In the genomic region with DNA sequence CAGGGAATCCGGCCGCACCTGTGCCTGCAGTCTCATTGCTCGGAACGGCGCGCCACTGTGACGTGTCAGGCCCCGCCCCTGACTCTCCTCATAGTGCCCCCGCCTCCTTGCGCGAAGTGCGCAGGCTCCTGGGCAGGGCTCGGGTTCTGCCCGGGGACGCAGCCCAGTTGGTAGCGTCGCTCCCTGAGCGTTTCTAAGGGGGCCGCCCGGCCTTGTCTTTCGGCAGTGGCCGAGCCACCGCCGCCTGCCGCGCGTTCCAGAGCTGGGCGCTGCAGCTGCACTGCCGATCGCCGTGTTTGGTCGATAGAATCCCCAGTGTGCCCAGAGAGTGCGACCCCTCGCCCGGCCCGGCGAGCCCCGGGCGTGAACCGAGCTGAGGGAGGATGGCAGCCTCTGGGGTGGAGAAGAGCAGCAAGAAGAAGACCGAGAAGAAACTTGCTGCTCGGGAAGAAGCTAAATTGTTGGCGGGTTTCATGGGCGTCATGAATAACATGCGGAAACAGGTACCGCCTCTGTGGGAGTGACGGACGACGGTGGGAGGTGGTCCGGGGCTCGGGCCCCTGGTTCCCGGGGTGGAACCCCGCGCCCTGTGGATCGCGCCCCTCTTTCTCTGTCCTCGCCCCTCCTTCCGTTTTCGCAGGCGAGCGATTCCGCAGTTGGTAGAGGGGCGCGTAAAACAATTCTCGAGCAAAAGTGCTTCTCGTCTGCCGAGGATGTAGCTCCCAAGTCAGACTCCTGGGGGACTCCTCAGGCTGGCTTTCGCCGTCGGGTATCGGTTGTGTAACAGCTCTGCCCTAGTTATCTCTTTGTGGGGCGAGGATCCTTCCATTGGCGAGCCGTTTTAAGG, we compare ENCODE assay signal across 8 cellular contexts. TPM values are rescaled to one million over a fixed set of nuclear protein-coding genes. Genes with fewer than 3 reads are reported as not detected.
DNase-seq lines count a peak whose midpoint lies in the region; ATAC-seq, FAIRE-seq and TF ChIP-seq lines count a peak whose summit lies in the region.

A gene with protein sequence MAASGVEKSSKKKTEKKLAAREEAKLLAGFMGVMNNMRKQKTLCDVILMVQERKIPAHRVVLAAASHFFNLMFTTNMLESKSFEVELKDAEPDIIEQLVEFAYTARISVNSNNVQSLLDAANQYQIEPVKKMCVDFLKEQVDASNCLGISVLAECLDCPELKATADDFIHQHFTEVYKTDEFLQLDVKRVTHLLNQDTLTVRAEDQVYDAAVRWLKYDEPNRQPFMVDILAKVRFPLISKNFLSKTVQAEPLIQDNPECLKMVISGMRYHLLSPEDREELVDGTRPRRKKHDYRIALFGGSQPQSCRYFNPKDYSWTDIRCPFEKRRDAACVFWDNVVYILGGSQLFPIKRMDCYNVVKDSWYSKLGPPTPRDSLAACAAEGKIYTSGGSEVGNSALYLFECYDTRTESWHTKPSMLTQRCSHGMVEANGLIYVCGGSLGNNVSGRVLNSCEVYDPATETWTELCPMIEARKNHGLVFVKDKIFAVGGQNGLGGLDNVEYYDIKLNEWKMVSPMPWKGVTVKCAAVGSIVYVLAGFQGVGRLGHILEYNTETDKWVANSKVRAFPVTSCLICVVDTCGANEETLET (plus strand): TSS at position 142 of the 847 bp plus-strand sequence. CDS start 242 bp downstream, at position 384.

- peak within 1 kb of the TSS; percentile 93 to 97 (median 94) for H3K4me3 ChIP-seq in H1 (ENCODE audit: extremely low read depth in 1 of 4, insufficient read depth in 2 of 4, low read depth in 3 of 4, low read length in 4 of 4)

- H3K27ac Mint-ChIP-seq in memory B cell, result peak within 1 kb of the TSS; percentile 92

- no peaks in the 10 kb centered on the region for H3K36me3 ChIP-seq in H1 (ENCODE audit: control insufficient read depth in 2 of 4, insufficient read depth in 4 of 4, low read length in 3 of 4)

- peak within 1 kb of the TSS; percentile 41 for H2BK5ac ChIP-seq in H1 (ENCODE audit: low read depth, low read length)

- TF ChIP-seq EP300 in H1 (IDR thresholded peaks at IDR 0.05; ENCODE audit: borderline replicate concordance in 1 of 2, low read depth in 2 of 2, low read length in 2 of 2), result peak in 1 of 2 experiments; percentile 20; a peak in 1 of 3 replicates

- no peaks in the 10 kb centered on the region for H3K27me3 ChIP-seq in H1 (replicated peaks in 1 of 4; ENCODE audit: control insufficient read depth in 3 of 4, extremely low read depth in 1 of 4, insufficient read depth in 3 of 4, low read length in 3 of 4)

- H3K9me3 ChIP-seq in H1 (ENCODE audit: insufficient read depth in 2 of 2, low read depth in 1 of 2, low read length in 1 of 2), result no peaks in the 10 kb centered on the region

- peaks cover 6% of the 10 kb centered on the region for H3K36me3 Mint-ChIP-seq in memory B cell

- H3K18ac ChIP-seq in H1 (ENCODE audit: extremely low read depth, low read length), result peak within 1 kb of the TSS; percentile 19

- ATAC-seq in GM21360 (IDR thresholded peaks at IDR 0.05; ENCODE audit: unreplicated experiment), result peak; percentile 95
- peak; percentile 94 for ATAC-seq in memory B cell (ENCODE audit: low read depth)

- peaks cover 0 to 5% (median 4%) of the 10 kb centered on the region in 4 experiments; a peak in 3 of 7 replicates for H3K4me1 ChIP-seq in H1 (replicated peaks in 1 of 4; ENCODE audit: control insufficient read depth in 3 of 4, insufficient read depth in 4 of 4, low read length in 3 of 4)

- no peak within 1 kb of the TSS for H2BK120ac ChIP-seq in H1 (replicated peaks; ENCODE audit: low read depth, low read length)

- TF ChIP-seq RAD21 in H1 (IDR thresholded peaks at IDR 0.05 in 1 of 2, conservative IDR thresholded peaks at IDR 0.05 in 1 of 2; ENCODE audit: low read depth in 2 of 2, low read length in 2 of 2), result peak in 1 of 2 experiments; percentile 25; a peak in 1 of 4 replicates

- H3K9me3 Mint-ChIP-seq in memory B cell, result no peaks in the 10 kb centered on the region

- 2% methylated on average over 58 of the region's 74 CpGs; no CpG with 5 or more reads in 1 of the 2 experiments for WGBS in H1 (ENCODE audit: extremely low coverage in 1 of 2, insufficient coverage in 1 of 2, insufficient read length in 1 of 2, insufficient replicate concordance in 2 of 2, low coverage in 1 of 2, low lambda C conversion rate in 2 of 2, missing lambda C conversion rate in 1 of 2), 2 experiments

- peak within 1 kb of the TSS; percentile 74 for H3K27ac ChIP-seq in H1 (ENCODE audit: low read depth, low read length)

- peak within 1 kb of the TSS; percentile 10; the same call in 1 of the 2 replicates for H2BK15ac ChIP-seq in H1 (ENCODE audit: low read length)

- peak within 1 kb of the TSS; percentile 81 to 93 (median 86) for H3K9ac ChIP-seq in H1 (replicated peaks in 1 of 4; ENCODE audit: extremely low read depth in 1 of 4, low read depth in 3 of 4, low read length in 3 of 4)

- peak within 1 kb of the TSS; percentile 45 for H2AFZ ChIP-seq in H1 (ENCODE audit: low read length)

- peaks cover 3% of the 10 kb centered on the region; the same call in 1 of the 2 replicates for H3K23me2 ChIP-seq in H1 (ENCODE audit: low read depth, low read length)

- no peak within 1 kb of the TSS; the same call in 1 of the 2 replicates for H2AK5ac ChIP-seq in H1 (ENCODE audit: low read depth, low read length)

- peaks cover 24% of the 10 kb centered on the region for H3K4me1 Mint-ChIP-seq in memory B cell

- H4K91ac ChIP-seq in H1 (replicated peaks; ENCODE audit: insufficient read length, low read length), result no peak within 1 kb of the TSS

- peak within 1 kb of the TSS; percentile 33 for H2BK12ac ChIP-seq in H1 (ENCODE audit: low read depth, low read length)

- TF ChIP-seq CTCF in H1 (IDR thresholded peaks at IDR 0.05; ENCODE audit: control extremely low read depth in 1 of 3, insufficient read depth in 1 of 3, low read depth in 1 of 3, low read length in 3 of 3), result no peak

- no peak within 1 kb of the TSS for H3K14ac ChIP-seq in H1 (ENCODE audit: insufficient read length)

- H3K79me1 ChIP-seq in H1 (ENCODE audit: low read depth, low read length), result no peaks in the 10 kb centered on the region; the same call in 1 of the 2 replicates

- peak within 1 kb of the TSS; percentile 95 for H3K4me3 Mint-ChIP-seq in memory B cell

- DNase-seq in COLO829 (ENCODE audit: low spot score) (peak; percentile 90), HT1080 (ENCODE audit: low read depth) (peak; percentile 92), NOMO-1 treated with DMSO at 0.1 percent for 48 hours (lab: John Stamatoyannopoulos, UW; ENCODE audit: unreplicated experiment) (peak; percentile 91), H1 (ENCODE audit: low read depth in 1 of 2, low spot score in 2 of 2) (peak; percentile 79 to 99), memory B cell (ENCODE audit: low spot score in 2 of 2) (peak; percentile 93 to 95)
- DNase-seq in activated CD8-positive, alpha-beta memory T cell treated with anti-CD3 and anti-CD28 coated beads for 48 hours (ENCODE audit: low read depth in 2 of 3, low spot score in 2 of 3), result peak; percentile 85 to 91 (median 86)
- DNase-seq in stimulated activated CD8-positive, alpha-beta memory T cell treated with anti-CD3 and anti-CD28 coated beads, Interleukin-12 subunit alpha, Interleukin-12 subunit beta, amount 100 ng/mL, for 4 hours (ENCODE audit: low read depth), result peak; percentile 94

- peaks cover 0 to 6% of the 10 kb centered on the region in 2 experiments for H4K20me1 ChIP-seq in H1 (replicated peaks in 1 of 2; ENCODE audit: control insufficient read depth in 1 of 2, insufficient read depth in 2 of 2, low read length in 2 of 2)

- TF ChIP-seq POLR2A in H1 (IDR thresholded peaks at IDR 0.05; ENCODE audit: control extremely low read depth in 1 of 2, low read depth in 2 of 2, low read length in 2 of 2), result peak; percentile 72 to 88

- peaks cover 25 to 55% of the 10 kb centered on the region in 2 experiments for H3K79me2 ChIP-seq in H1 (ENCODE audit: control insufficient read depth in 1 of 2, insufficient read depth in 2 of 2, low read length in 2 of 2)

- peak within 1 kb of the TSS; percentile 26 for H3K56ac ChIP-seq in H1 (replicated peaks; ENCODE audit: insufficient read length, low read depth, low read length)

- H3K27me3 Mint-ChIP-seq in memory B cell, result no peaks in the 10 kb centered on the region

- peak within 1 kb of the TSS; percentile 13 for H3K4ac ChIP-seq in H1 (replicated peaks; ENCODE audit: insufficient read length, low read depth, low read length)

- peak within 1 kb of the TSS; percentile 66; the same call in 1 of the 2 replicates for H4K8ac ChIP-seq in H1 (ENCODE audit: extremely low read depth, insufficient read depth, low read length)

- CTCF ChIA-PET in H1 (lab: Charles Lee; ENCODE audit: partially characterized antibody), result interaction anchor here (1.2 to 1.5 kb wide), 4 partner anchors 10 to 51 kb away, joined by 3 to 6 read pairs (median 4); no protein-coding TSS in a partner anchor

- no peak within 1 kb of the TSS for H3K23ac ChIP-seq in H1 (ENCODE audit: insufficient read length)

- peak within 1 kb of the TSS; percentile 69 for H4K5ac ChIP-seq in H1 (ENCODE audit: insufficient read length, low read depth, low read length)

- POLR2A ChIA-PET in H1 (lab: Charles Lee; ENCODE audit: partially characterized antibody), result interaction anchor here (0.7 to 4.5 kb wide), 28 partner anchors 8 to 544 kb away, joined by 3 to 96 read pairs (median 4); partner anchors contain the start of gene NUP42

- H2BK20ac ChIP-seq in H1 (ENCODE audit: low read length), result no peak within 1 kb of the TSS

- FAIRE-seq in H1 (lab: Jason Lieb, UNC), result no peak

- peak within 1 kb of the TSS; percentile 84 for H3K4me2 ChIP-seq in H1 (ENCODE audit: insufficient read depth in 1 of 2, low read depth in 2 of 2, low read length in 2 of 2)

TF ChIP-seq in H1, 55 proteins besides CTCF, POLR2A, EP300 and RAD21 (continues in another document):
- TF ChIP-seq RXRA (IDR thresholded peaks at IDR 0.05; ENCODE audit: insufficient read depth, low read depth, low read length) (no peak), CEBPB (IDR thresholded peaks at IDR 0.05; ENCODE audit: low read depth, low read length) (peak; percentile 76), KDM4A (IDR thresholded peaks at IDR 0.05; ENCODE audit: low read depth, low read length, severe bottlenecking) (peak; percentile 97), SP1 (IDR thresholded peaks at IDR 0.05; ENCODE audit: low read depth, low read length) (peak; percentile 83), TAF1 (IDR thresholded peaks at IDR 0.05; ENCODE audit: low read depth, low read length) (peak; percentile 85)

RNA-seq across cellular contexts. Expression of the gene that starts here (rescaled TPM):
- total RNA-seq in HT1080 (2014; rRNA removed; shearing (Covaris generic)), result 21.4 and 25.6 TPM in 2 replicates
- polyA plus RNA-seq in HT1080 (2015; cell fraction: cytosol; rRNA removed), result 30.5 and 31.0 TPM in 2 replicates
- polyA plus RNA-seq in HT1080 (2015; cell fraction: nucleus; rRNA removed), result 19.5 and 21.7 TPM in 2 replicates
- 111 and 115 TPM in 2 replicates for total RNA-seq in H1 (2021; fragmentation: NEBNext Ultra II Directional; extraction: Animal tissue kit (Norgen Biotek cat#: 25700))
- polyA plus RNA-seq in H1 (2011; rRNA removed), result 44.2 and 65.3 TPM in 2 replicates
- polyA plus RNA-seq in H1 (2011; cell fraction: cytosol; rRNA removed), result 79.0 TPM
- polyA plus RNA-seq in H1 (2011; cell fraction: nucleus; rRNA removed), result 32.6 TPM
- polyA plus RNA-seq in H1 (2012, experiment 1 of 2), result 68.9 to 121 TPM (median 90.5 TPM) in 4 replicates
- 56.0 TPM for polyA plus RNA-seq in H1 (2012, experiment 2 of 2)
- 84.0 TPM for polyA plus RNA-seq in H1 (2013, experiment 1 of 2)
- polyA plus RNA-seq in H1 (2013, experiment 2 of 2), result 88.6 TPM
- 48.6 and 66.7 TPM in 2 replicates for polyA minus RNA-seq in H1 (2011; rRNA and poly(A)+ RNA removed)
- 79.2 TPM for polyA minus RNA-seq in H1 (2011; cell fraction: cytosol; rRNA and poly(A)+ RNA removed)
- 95.1 TPM for polyA minus RNA-seq in H1 (2011; cell fraction: nucleus; rRNA and poly(A)+ RNA removed)

Comparison
In these comparisons a context has a peak if more than half of its experiments do, and no peak if none do; other contexts are left out.
1. Peak in every context shown above with its lines: DNase-seq, ATAC-seq, H3K4me3 ChIP-seq and H3K27ac ChIP-seq.